In genomic region chr6:69122407-69122773, GRCh38 we compare ENCODE assay signal across 11 cellular contexts.
"Had no signal": no experiment of that assay in that cellular context is flagged by ENCODE, and none has a peak within 500 bp of the region (broad histone marks: within the 10 kb centered on the region; RNA-seq: fewer than 3 reads in every experiment).

No MANE protein-coding gene starts in this region.

- H2AFZ ChIP-seq: GM23248, GM23338 had no signal

- H3K9me3 ChIP-seq: HAP-1 had no signal

- H3K9ac ChIP-seq: GM23248 had no signal

- H3K36me3 ChIP-seq: HAP-1 had no signal

- H3K27ac ChIP-seq: GM23248 had no signal

- ATAC-seq: GM23338, HCT116 had no signal

- H3K4me2 ChIP-seq: GM23338 had no signal

- FAIRE-seq: H1, H54 had no signal

- H3K4me3 ChIP-seq: GM23248, GM23338, HAP-1 had no signal

- DNase-seq: GM23248, GOT3, H7, H9, HCEC 1CT, HFFc6 had no signal

- H3K4me1 ChIP-seq: HAP-1 had no signal
